Comparison of ENCODE assay signal across 17 cellular contexts in genomic region chr17:60361889-60362288, GRCh38.
"Had no signal": no experiment of that assay in that cellular context is flagged by ENCODE, and none has a peak within 500 bp of the region (broad histone marks: within the 10 kb centered on the region; RNA-seq: fewer than 3 reads in every experiment).

No MANE protein-coding gene starts in this region.

- ATAC-seq: activated CD4-positive, alpha-beta T cell treated with anti-CD3 and anti-CD28 coated beads for 36 hours; activated CD8-positive, alpha-beta memory T cell treated with anti-CD3 and anti-CD28 coated beads, Interleukin-2, amount 10 ng/mL, durations not matched to agents 7 days and 5 days; esophagus mucosa; mucosa of descending colon; naive thymus-derived CD4-positive, alpha-beta T cell; pancreas; stimulated activated naive CD8-positive, alpha-beta T cell treated with anti-CD3 and anti-CD28 coated beads, Interleukin-15, amount 100 ng/mL, for 72 hours had no signal

- FAIRE-seq: bronchial epithelial cell, endometrium, pancreas had no signal

- DNase-seq: activated CD4-positive, alpha-beta memory T cell treated with anti-CD3 and anti-CD28 coated beads for 36 hours; activated CD4-positive, alpha-beta T cell treated with anti-CD3 and anti-CD28 coated beads for 36 hours; activated CD8-positive, alpha-beta memory T cell treated with anti-CD3 and anti-CD28 coated beads, Interleukin-2, amount 10 ng/mL, durations not matched to agents 7 days and 5 days; activated naive CD4-positive, alpha-beta T cell treated with anti-CD3 and anti-CD28 coated beads, Interleukin-2, amount 10 ng/mL, durations not matched to agents 7 days and 5 days; activated T-cell treated with anti-CD3 and anti-CD28 coated beads, Interleukin-2, amount 50 U/mL, for 1 hour; hypothalamus; left ventricle myocardium inferior; mucosa of descending colon; naive thymus-derived CD4-positive, alpha-beta T cell; pancreas; sigmoid colon; spleen; stimulated activated naive CD8-positive, alpha-beta T cell treated with anti-CD3 and anti-CD28 coated beads, Interleukin-15, amount 100 ng/mL, for 72 hours; T-helper 9 cell had no signal
